20 cellular contexts compared by ENCODE assay signal in genomic region chr16:72247821-72248253, GRCh38.
DNase-seq lines count a peak whose midpoint lies in the region; ATAC-seq and TF ChIP-seq lines count a peak whose summit lies in the region.
"Had no signal": no experiment of that assay in that cellular context is flagged by ENCODE, and none has a peak within 500 bp of the region (broad histone marks: within the 10 kb centered on the region; RNA-seq: fewer than 3 reads in every experiment).

No MANE protein-coding gene starts in this region.

- peak overlapping the region; percentile 47 for H3K9ac ChIP-seq in skeletal muscle satellite cell (ENCODE audit: low read depth, low read length)
- H3K9ac ChIP-seq: neural progenitor cell had no signal

- H3K27me3 ChIP-seq in body of pancreas, result no peaks in the 10 kb centered on the region
- H3K27me3 ChIP-seq in skeletal muscle satellite cell (ENCODE audit: control insufficient read depth, insufficient read depth, low read length), result no peaks in the 10 kb centered on the region
- H3K27me3 ChIP-seq: BE2C, neural progenitor cell, spleen, vagina had no signal

- no peak overlapping the region for H3K4me3 ChIP-seq in body of pancreas
- peak overlapping the region; percentile 11 for H3K4me3 ChIP-seq in skeletal muscle satellite cell (ENCODE audit: low read length)
- H3K4me3 ChIP-seq: neural progenitor cell, spleen, vagina had no signal

- H3K36me3 ChIP-seq in body of pancreas (replicated peaks in 1 of 2; ENCODE audit: insufficient read depth in 1 of 2, low read depth in 2 of 2) (no peaks in the 10 kb centered on the region), skeletal muscle satellite cell (ENCODE audit: insufficient read depth, low read length) (no peaks in the 10 kb centered on the region)
- H3K36me3 ChIP-seq: BE2C, neural progenitor cell, spleen, vagina had no signal

- TF ChIP-seq POLR2A in body of pancreas (IDR thresholded peaks at IDR 0.05), result no peak

- intact Hi-C loops in body of pancreas (cut with DNase I), result loop anchor here (10.0 kb wide), 1 partner anchor 217 kb away; no protein-coding TSS in a partner anchor

- H3K4me1 ChIP-seq in body of pancreas (peaks cover 32% of the 10 kb centered on the region), skeletal muscle satellite cell (ENCODE audit: control insufficient read depth, insufficient read depth, low read length) (peaks cover 39% of the 10 kb centered on the region)
- H3K4me1 ChIP-seq: spleen, vagina had no signal

- 12 to 20% methylated on average over 5 of the region's 5 CpGs for WGBS in body of pancreas, 2 donors

- ATAC-seq in body of pancreas (peak; percentile 95), HG02588 (IDR thresholded peaks at IDR 0.05; ENCODE audit: unreplicated experiment) (no peak), GM19397 (IDR thresholded peaks at IDR 0.05; ENCODE audit: unreplicated experiment) (no peak)
- ATAC-seq: activated T-cell treated with anti-CD3 and anti-CD28 coated beads, Interleukin-2, amount 50 U/mL, for 72 hours; HCT116 had no signal

- no peak for TF ChIP-seq CTCF in body of pancreas (IDR thresholded peaks at IDR 0.05)

- H3K4me2 ChIP-seq in skeletal muscle satellite cell (ENCODE audit: low read length), result peak overlapping the region; percentile 69
- H3K4me2 ChIP-seq: neural progenitor cell had no signal

- DNase-seq in HS-5 (ENCODE audit: low read depth) (peak; percentile 58), body of pancreas (peak; percentile 54 to 85 (median 68)), glomerular endothelial cell (ENCODE audit: extremely low read depth, low read depth, low spot score) (peak; percentile 41), DMS 273 treated with DMSO at 0.1 percent for 48 hours (lab: John Stamatoyannopoulos, UW) (no peak), amygdala (lab: John Stamatoyannopoulos, UW) (no peak)
- DNase-seq: activated CD4-positive, alpha-beta memory T cell treated with anti-CD3 and anti-CD28 coated beads, Interleukin-2, amount 10 ng/mL, durations not matched to agents 7 days and 5 days; activated T-cell treated with anti-CD3 and anti-CD28 coated beads, Interleukin-2, amount 50 U/mL, for 72 hours; BE2C; DMS79 treated with DMSO at 0.1 percent for 48 hours; foreskin melanocyte; NCI-H1436 treated with DMSO at 0.1 percent for 48 hours; NCI-H510A; spleen; stimulated activated naive CD4-positive, alpha-beta T cell had no signal

- peak overlapping the region; percentile 44 to 83 (median 68) for H3K27ac ChIP-seq in body of pancreas
- H3K27ac ChIP-seq: neural progenitor cell, spleen, vagina had no signal

- H3K9me3 ChIP-seq in body of pancreas (no peaks in the 10 kb centered on the region), skeletal muscle satellite cell (replicated peaks; ENCODE audit: low read length) (no peaks in the 10 kb centered on the region)
- H3K9me3 ChIP-seq: BE2C, spleen, vagina had no signal

Comparison
In these comparisons a context has a peak if more than half of its experiments do, and no peak if none do; other contexts are left out.
1. DNase-seq: peak in HS-5 (single experiment), body of pancreas (4 of 4) and glomerular endothelial cell (single experiment); none in DMS 273 treated with DMSO at 0.1 percent for 48 hours (single experiment) and amygdala (0 of 56).